25 cellular contexts compared by ENCODE assay signal in the genomic region with DNA sequence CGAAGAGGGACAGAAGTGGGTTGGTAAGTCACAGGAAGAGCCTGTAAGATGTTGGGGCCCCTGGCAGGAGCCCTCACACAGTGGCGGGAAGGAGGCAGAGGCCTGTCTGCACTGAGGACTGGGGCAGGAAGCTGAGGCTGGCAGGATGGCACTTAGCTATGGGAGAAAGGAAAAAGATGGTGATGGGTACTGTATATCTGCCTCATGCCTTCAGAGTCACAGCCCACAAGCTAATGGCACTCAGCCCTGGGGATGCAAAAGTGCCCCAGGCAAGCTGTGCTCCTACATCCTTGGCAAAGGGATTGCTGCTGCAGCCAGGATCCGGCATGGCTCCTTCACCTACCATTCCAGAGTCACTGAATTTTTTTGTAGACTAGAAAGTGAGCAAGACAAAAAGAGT. TPM values are rescaled to one million over a fixed set of nuclear protein-coding genes. Genes with fewer than 3 reads are reported as not detected.
A peak's percentile ranks its signal among the peaks of the same experiment; 100 is the strongest.
DNase-seq lines count a peak whose midpoint lies in the region; ATAC-seq and TF ChIP-seq lines count a peak whose summit lies in the region.
"Had no signal": no experiment of that assay in that cellular context is flagged by ENCODE, and none has a peak within 500 bp of the region (broad histone marks: within the 10 kb centered on the region; RNA-seq: fewer than 3 reads in every experiment).

No MANE protein-coding gene starts in this region.

- peaks cover 0 to 43% of the 10 kb centered on the region in 2 donors for H3K4me1 ChIP-seq in right atrium auricular region
- H3K4me1 ChIP-seq: foreskin keratinocyte had no signal

- no peak for ATAC-seq in Right ventricle myocardium inferior
- no peak for ATAC-seq in activated T-helper 17 cell treated with anti-CD3 and anti-CD28 coated beads, Interleukin-2, amount 50 U/mL, for 72 hours (replicated peaks)
- ATAC-seq in HG02938 (IDR thresholded peaks at IDR 0.05; ENCODE audit: unreplicated experiment), result no peak
- ATAC-seq: foreskin keratinocyte; natural killer cell treated with Interleukin-12 subunit alpha and Interleukin-12 subunit beta and Interleukin-15 and Interleukin-18, amount 100 ng/mL, for 72 hours had no signal

- no peaks in the 10 kb centered on the region for H3K36me3 Mint-ChIP-seq in activated T-helper 17 cell treated with anti-CD3 and anti-CD28 coated beads, Interleukin-2, amount 50 U/mL, for 72 hours (ENCODE audit: low read depth)
- H3K36me3 Mint-ChIP-seq: CD14-positive monocyte; mesothelial cell of epicardium; natural killer cell treated with Interleukin-12 subunit alpha and Interleukin-12 subunit beta and Interleukin-15 and Interleukin-18, amount 100 ng/mL, for 72 hours had no signal

- peak overlapping the region; percentile 60 for H3K27ac Mint-ChIP-seq in activated T-helper 17 cell treated with anti-CD3 and anti-CD28 coated beads, Interleukin-2, amount 50 U/mL, for 72 hours
- H3K27ac Mint-ChIP-seq: CD14-positive monocyte; dendritic cell treated with granulocyte-macrophage colony-stimulating factor and Interleukin-4, amounts not matched to agents 40 ng/mL and 50 ng/mL, for 4 days; mesothelial cell of epicardium had no signal

- intact Hi-C loops in Right ventricle myocardium inferior (cut with DNase I), result loop anchor here (10.0 kb wide), 1 partner anchor 578 kb away; no protein-coding TSS in a partner anchor

- H3K36me3 ChIP-seq in right atrium auricular region, result no peaks in the 10 kb centered on the region

- H3K27me3 ChIP-seq in right atrium auricular region (no peaks in the 10 kb centered on the region), layer of hippocampus (ENCODE audit: control insufficient read depth, insufficient read depth, low read length) (no peaks in the 10 kb centered on the region)

- no peak for DNase-seq in right atrium auricular region (ENCODE audit: low spot score)
- DNase-seq in Right ventricle myocardium inferior (ENCODE audit: missing footprints), result no peak
- peak in 6 of 49 donors; percentile 11 to 37 (median 30) for DNase-seq in substantia nigra (lab: John Stamatoyannopoulos, UW)
- no peak for DNase-seq in DMS 273 treated with DMSO at 0.1 percent for 48 hours (lab: John Stamatoyannopoulos, UW)
- no peak for DNase-seq in AML-193 (lab: John Stamatoyannopoulos, UW)
- DNase-seq: activated CD4-positive, alpha-beta T cell treated with anti-CD3 and anti-CD28 coated beads for 4 hours; activated naive CD4-positive, alpha-beta T cell treated with Interleukin-2 at 50 U/mL for 16 hours; DMS79 treated with DMSO at 0.1 percent for 48 hours; foreskin keratinocyte; KG1; kidney glomerular epithelial cell; NCI-H1048; NCI-H2081 treated with DMSO at 0.1 percent for 48 hours; NCI-H446 treated with DMSO at 0.1 percent for 48 hours; RPMI8226; stimulated activated CD4-positive, alpha-beta T cell treated with anti-CD3 and anti-CD28 coated beads, Interleukin-15, amount 100 ng/mL, for 24 hours had no signal

- TF ChIP-seq CTCF in right atrium auricular region (IDR thresholded peaks at IDR 0.05), result no peak

- H3K4me3 ChIP-seq in right atrium auricular region, result no peak overlapping the region

- peak overlapping the region; percentile 63 to 66 for H3K27ac ChIP-seq in right atrium auricular region
- H3K27ac ChIP-seq in layer of hippocampus (ENCODE audit: low read depth, low read length), result peak overlapping the region; percentile 90
- peak overlapping the region; percentile 90 for H3K27ac ChIP-seq in substantia nigra (ENCODE audit: low read depth, low read length, poor library complexity, severe bottlenecking)
- H3K27ac ChIP-seq: foreskin keratinocyte had no signal

- H3K27me3 Mint-ChIP-seq in activated T-helper 17 cell treated with anti-CD3 and anti-CD28 coated beads, Interleukin-2, amount 50 U/mL, for 72 hours, result no peaks in the 10 kb centered on the region

- no peaks in the 10 kb centered on the region for H3K9me3 ChIP-seq in right atrium auricular region

- H3K9me3 Mint-ChIP-seq in activated T-helper 17 cell treated with anti-CD3 and anti-CD28 coated beads, Interleukin-2, amount 50 U/mL, for 72 hours, result no peaks in the 10 kb centered on the region
- H3K9me3 Mint-ChIP-seq: CD14-positive monocyte; dendritic cell treated with granulocyte-macrophage colony-stimulating factor and Interleukin-4, amounts not matched to agents 40 ng/mL and 50 ng/mL, for 4 days; mesothelial cell of epicardium; natural killer cell treated with Interleukin-12 subunit alpha and Interleukin-12 subunit beta and Interleukin-15 and Interleukin-18, amount 100 ng/mL, for 72 hours had no signal

- H3K4me3 Mint-ChIP-seq in activated T-helper 17 cell treated with anti-CD3 and anti-CD28 coated beads, Interleukin-2, amount 50 U/mL, for 72 hours, result no peak overlapping the region
- H3K4me3 Mint-ChIP-seq: CD14-positive monocyte; dendritic cell treated with granulocyte-macrophage colony-stimulating factor and Interleukin-4, amounts not matched to agents 40 ng/mL and 50 ng/mL, for 4 days; mesothelial cell of epicardium; natural killer cell treated with Interleukin-12 subunit alpha and Interleukin-12 subunit beta and Interleukin-15 and Interleukin-18, amount 100 ng/mL, for 72 hours had no signal

- H3K4me1 Mint-ChIP-seq in activated T-helper 17 cell treated with anti-CD3 and anti-CD28 coated beads, Interleukin-2, amount 50 U/mL, for 72 hours, result peaks cover 41% of the 10 kb centered on the region
- H3K4me1 Mint-ChIP-seq: mesothelial cell of epicardium had no signal

RNA-seq across cellular contexts. Expression of a gene that starts 8.8 kb away (rescaled TPM):
- total RNA-seq in right atrium auricular region (1 to 10 TPM in 1 of 2 donors, under 1 TPM in 1; 0.71 to 1.6 TPM), Right ventricle myocardium inferior (3.4 TPM)
- total RNA-seq in activated T-helper 17 cell treated with anti-CD3 and anti-CD28 coated beads, Interleukin-2, amount 50 U/mL, for 72 hours, result 1 to 10 TPM; 1.4 to 6.7 TPM
- total RNA-seq: mesothelial cell of epicardium had no signal

RNA-seq across cellular contexts. Expression of a gene that starts 57.2 kb away (rescaled TPM):
- total RNA-seq in right atrium auricular region, result not detected
- not detected for total RNA-seq in Right ventricle myocardium inferior
- total RNA-seq in activated T-helper 17 cell treated with anti-CD3 and anti-CD28 coated beads, Interleukin-2, amount 50 U/mL, for 72 hours, result not detected
- total RNA-seq: epithelial cell of proximal tubule; foreskin keratinocyte; mesothelial cell of epicardium; natural killer cell treated with Interleukin-12 subunit alpha and Interleukin-12 subunit beta and Interleukin-15 and Interleukin-18, amount 100 ng/mL, for 72 hours; renal cortical epithelial cell had no signal

RNA-seq across cellular contexts. Expression of a gene that starts 57.8 kb away (rescaled TPM):
- total RNA-seq in right atrium auricular region (not detected), Right ventricle myocardium inferior (not detected)
- total RNA-seq in activated T-helper 17 cell treated with anti-CD3 and anti-CD28 coated beads, Interleukin-2, amount 50 U/mL, for 72 hours, result 1 to 10 TPM in 1 of 2 donors, under 1 TPM in 1; 0.32 to 9.0 TPM
- total RNA-seq: epithelial cell of proximal tubule, foreskin keratinocyte, mesothelial cell of epicardium, renal cortical epithelial cell had no signal
